ENCODE assay signal across 17 cellular contexts in the genomic region with DNA sequence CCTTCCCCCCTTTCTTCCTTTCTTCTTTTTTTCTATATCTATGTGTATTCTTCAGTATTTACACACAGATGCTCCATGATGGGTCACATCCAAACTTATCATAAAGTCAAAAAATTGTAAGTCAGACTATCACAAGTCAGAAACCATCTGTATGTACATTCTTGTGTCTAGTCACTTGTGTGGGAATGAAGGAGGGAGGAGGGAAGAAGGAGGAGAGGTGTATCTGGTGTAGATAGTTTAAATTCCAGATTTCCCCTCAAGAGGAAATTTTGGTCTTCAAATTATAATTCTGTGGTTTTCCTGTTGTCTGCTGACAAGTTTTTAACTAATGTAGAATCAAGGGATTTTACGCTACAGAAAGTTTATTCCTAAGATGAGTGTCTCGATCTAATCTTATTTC.
"Had no signal": no experiment of that assay in that cellular context is flagged by ENCODE, and none has a peak within 500 bp of the region (broad histone marks: within the 10 kb centered on the region; RNA-seq: fewer than 3 reads in every experiment).

No MANE protein-coding gene starts in this region.

- H3K27ac ChIP-seq: gastroesophageal sphincter, left ventricle myocardium inferior, lower lobe of right lung, parathyroid adenoma, psoas muscle, sigmoid colon, skin epidermis, stomach, thoracic aorta had no signal

- H3K4me3 ChIP-seq: gastroesophageal sphincter, left ventricle myocardium inferior, lower lobe of right lung, psoas muscle, sigmoid colon, skin epidermis, stomach, thoracic aorta had no signal

- DNase-seq: cortex of kidney; effector memory CD4-positive, alpha-beta T cell; glutamatergic neuron; left ventricle myocardium inferior; lower lobe of right lung; naive B cell; psoas muscle; sigmoid colon; stimulated activated CD4-positive, alpha-beta T cell treated with anti-CD3 and anti-CD28 coated beads, Interleukin-12 subunit alpha, Interleukin-12 subunit beta, amount 100 ng/mL, for 4 hours; stimulated activated naive CD4-positive, alpha-beta T cell; stomach; substantia nigra; trophoblast cell had no signal
